8 cellular contexts compared by ENCODE assay signal in genomic region chr12:121811434-121812319, GRCh38. TPM values are rescaled to one million over a fixed set of nuclear protein-coding genes. Genes with fewer than 3 reads are reported as not detected.
A peak's percentile ranks its signal among the peaks of the same experiment; 100 is the strongest.
DNase-seq lines count a peak whose midpoint lies in the region; ATAC-seq and TF ChIP-seq lines count a peak whose summit lies in the region.

No MANE protein-coding gene starts in this region.

- H3K9me3 ChIP-seq in heart right ventricle (no peaks in the 10 kb centered on the region), parathyroid adenoma (ENCODE audit: control insufficient read depth, low read length) (no peaks in the 10 kb centered on the region)

- peak overlapping the region; percentile 90 for H3K4me2 ChIP-seq in parathyroid adenoma (ENCODE audit: low read length)

- peak; percentile 97 for TF ChIP-seq CTCF in LNCAP (IDR thresholded peaks at IDR 0.05)
- peak in 8 of 9 donors; percentile 97 to 99 (median 99) for TF ChIP-seq CTCF in heart right ventricle (IDR thresholded peaks at IDR 0.05)
- peak; percentile 100 for TF ChIP-seq CTCF in parathyroid adenoma (IDR thresholded peaks at IDR 0.05)

- H3K36me3 ChIP-seq in heart right ventricle, result peaks cover 5 to 87% (median 34%) of the 10 kb centered on the region in 9 donors
- no peaks in the 10 kb centered on the region for H3K36me3 ChIP-seq in parathyroid adenoma (ENCODE audit: control insufficient read depth, insufficient read depth, low read length)

- peaks cover 50% of the 10 kb centered on the region for H3K79me2 ChIP-seq in parathyroid adenoma

- H2AFZ ChIP-seq in parathyroid adenoma, result no peak overlapping the region

- peak; percentile 79 for ATAC-seq in GM21390 (IDR thresholded peaks at IDR 0.05; ENCODE audit: unreplicated experiment)
- peak; percentile 92 for ATAC-seq in SK-N-SH treated with all-trans-retinoic acid at 6 μM for 48 hours
- peak; percentile 86 to 94 (median 90) for ATAC-seq in heart right ventricle
- ATAC-seq in HG03095 (IDR thresholded peaks at IDR 0.05; ENCODE audit: unreplicated experiment), result no peak

- intact Hi-C loops in heart right ventricle (cut with DNase I), result loop anchor here in 9 of 10 donors (1.0 to 10.0 kb wide), 7 partner anchors 16 to 114 kb away; partner anchors contain the start of gene PSMD9 (in 1 of the 9)

- H3K27ac ChIP-seq in heart right ventricle, result peak overlapping the region in 9 of 10 donors; percentile 38 to 82 (median 63)
- peak overlapping the region; percentile 55 for H3K27ac ChIP-seq in parathyroid adenoma

- H3K4me1 ChIP-seq in heart right ventricle, result peaks cover 18 to 56% (median 48%) of the 10 kb centered on the region in 9 donors
- peaks cover 14% of the 10 kb centered on the region for H3K4me1 ChIP-seq in parathyroid adenoma

- H3K4me3 ChIP-seq in heart right ventricle (peak overlapping the region; percentile 31 to 68 (median 60)), parathyroid adenoma (ENCODE audit: low read depth, low read length) (peak overlapping the region; percentile 79)

- peak; percentile 94 for DNase-seq in D341Med (ENCODE audit: low spot score)
- peak; percentile 27 for DNase-seq in amniotic stem cell (lab: John Stamatoyannopoulos, UW)
- peak; percentile 67 to 79 for DNase-seq in heart right ventricle

- 7% methylated on average over 46 of the region's 46 CpGs for WGBS in heart right ventricle, 2 donors

- no peak overlapping the region for H3K9ac ChIP-seq in parathyroid adenoma

- H3K27me3 ChIP-seq in heart right ventricle (no peaks in the 10 kb centered on the region), parathyroid adenoma (ENCODE audit: control insufficient read depth, insufficient read depth, low read length) (no peaks in the 10 kb centered on the region)

TF ChIP-seq in SK-N-SH treated with all-trans-retinoic acid at 6 μM for 48 hours, 23 proteins besides CTCF, POLR2A, EP300 and RAD21:
- TF ChIP-seq PPARA (CRISPR knock-in tag; IDR thresholded peaks at IDR 0.05; ENCODE audit: borderline replicate concordance) (no peak), ZNF70 (CRISPR knock-in tag; IDR thresholded peaks at IDR 0.05) (no peak), TCF4 (CRISPR knock-in tag; IDR thresholded peaks at IDR 0.05; ENCODE audit: borderline replicate concordance) (no peak), ZNF565 (CRISPR knock-in tag; conservative IDR thresholded peaks at IDR 0.05; ENCODE audit: low read depth) (no peak), GLIS3 (CRISPR knock-in tag; IDR thresholded peaks at IDR 0.05) (no peak), ARNTL (CRISPR knock-in tag; IDR thresholded peaks at IDR 0.05; ENCODE audit: borderline replicate concordance, low read depth) (no peak)

RNA-seq across cellular contexts. Expression of gene SETD1B, which starts 7.9 kb away (rescaled TPM):
- total RNA-seq in heart right ventricle, result 10 to 100 TPM; 10.3 to 14.8 (median 11.2) TPM
- 10 to 100 TPM in 1 of 2 donors, 1 to 10 TPM in 1; 2.8 to 11.9 TPM for polyA plus RNA-seq in heart right ventricle

RNA-seq across cellular contexts. Expression of gene RHOF, which starts 18.2 kb away (rescaled TPM):
- 10 to 100 TPM; 19.8 to 45.6 (median 27.2) TPM for total RNA-seq in heart right ventricle
- polyA plus RNA-seq in heart right ventricle, result 10 to 100 TPM; 16.5 to 16.6 TPM

RNA-seq across cellular contexts. Expression of gene HPD, which starts 47.0 kb away (rescaled TPM):
- total RNA-seq in heart right ventricle, result 1 to 10 TPM in 6 of 10 donors, under 1 TPM in 4; 0.24 to 3.4 (median 1.2) TPM
- polyA plus RNA-seq in heart right ventricle, result 1 to 10 TPM; 1.0 to 1.3 TPM

Comparison
In these comparisons a context has a peak if more than half of its experiments do, and no peak if none do; other contexts are left out.
1. DNase-seq: peak in every context shown above with its lines; median percentile 94 in D341Med; 73 in heart right ventricle; 27 in amniotic stem cell.